In the genomic region with DNA sequence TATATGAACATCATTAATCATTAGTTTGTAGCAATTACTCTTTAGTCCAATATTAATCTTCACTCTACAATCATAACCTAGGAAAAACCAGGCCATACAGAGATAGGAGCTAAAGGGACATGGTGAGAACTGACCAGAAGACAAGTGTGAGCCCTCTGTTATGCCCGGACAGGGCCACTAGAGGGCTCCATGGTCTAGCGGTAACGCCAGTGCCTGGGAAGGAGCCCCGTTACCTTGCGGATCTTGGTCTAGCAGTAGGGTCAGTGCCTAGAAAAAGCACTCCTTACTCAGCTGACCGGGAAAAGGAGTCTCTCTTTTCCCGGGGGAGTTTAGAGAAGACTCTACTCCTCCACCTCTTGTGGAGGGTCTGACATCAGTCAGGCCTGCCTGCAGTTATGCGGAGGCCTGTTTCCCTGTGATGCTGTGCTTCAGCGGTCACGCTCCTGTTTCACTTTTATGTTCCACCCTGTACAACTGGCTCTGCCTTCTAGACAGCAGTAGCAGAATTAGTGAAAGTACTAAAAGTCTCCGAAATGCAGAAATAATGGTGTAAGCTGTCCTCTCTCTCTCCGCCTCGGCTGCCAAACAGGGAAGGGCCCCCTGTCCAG, we compare ENCODE assay signal across 8 cellular contexts. TPM values are rescaled to one million over a fixed set of nuclear protein-coding genes. Genes with fewer than 3 reads are reported as not detected.
DNase-seq lines count a peak whose midpoint lies in the region; TF ChIP-seq lines count a peak whose summit lies in the region.

No MANE protein-coding gene starts in this region.

- H3K27me3 Mint-ChIP-seq in activated T-helper 2 cell treated with anti-CD3 and anti-CD28 coated beads, Interferon-gamma antibody, Interleukin-2, Interleukin-4, amounts not matched to agents 10 μg/mL and 5 μg/mL and 100 μg/mL, durations not matched to agents 14 hours and 24 hours and 36 hours (ENCODE audit: low read depth): no peaks in the 10 kb centered on the region

- H3K9me3 Mint-ChIP-seq in activated T-helper 2 cell treated with anti-CD3 and anti-CD28 coated beads, Interferon-gamma antibody, Interleukin-2, Interleukin-4, amounts not matched to agents 10 μg/mL and 5 μg/mL and 100 μg/mL, durations not matched to agents 14 hours and 24 hours and 36 hours: no peaks in the 10 kb centered on the region

- no peak overlapping the region for H3K27ac ChIP-seq in subcutaneous abdominal adipose tissue (ENCODE audit: low read depth, low read length)

- peak overlapping the region; percentile 38 for H3K4me3 Mint-ChIP-seq in activated T-helper 2 cell treated with anti-CD3 and anti-CD28 coated beads, Interferon-gamma antibody, Interleukin-2, Interleukin-4, amounts not matched to agents 10 μg/mL and 5 μg/mL and 100 μg/mL, durations not matched to agents 14 hours and 24 hours and 36 hours (ENCODE audit: low read depth)

- intact Hi-C loops in activated T-helper 2 cell treated with anti-CD3 and anti-CD28 coated beads, Interferon-gamma antibody, Interleukin-2, Interleukin-4, amounts not matched to agents 10 μg/mL and 5 μg/mL and 100 μg/mL, durations not matched to agents 14 hours and 24 hours and 36 hours (cut with micrococcal nuclease): loop anchor here (2.0 to 5.0 kb wide), 2 partner anchors 69 to 587 kb away; no protein-coding TSS in a partner anchor

- H3K4me1 ChIP-seq in subcutaneous abdominal adipose tissue (ENCODE audit: control insufficient read depth in 5 of 5, insufficient read depth in 5 of 5, low read length in 5 of 5): peaks cover 0 to 6% (median 3%) of the 10 kb centered on the region in 5 donors

- no peaks in the 10 kb centered on the region for H3K36me3 Mint-ChIP-seq in activated T-helper 2 cell treated with anti-CD3 and anti-CD28 coated beads, Interferon-gamma antibody, Interleukin-2, Interleukin-4, amounts not matched to agents 10 μg/mL and 5 μg/mL and 100 μg/mL, durations not matched to agents 14 hours and 24 hours and 36 hours (ENCODE audit: low read depth)

- peak; percentile 89 for TF ChIP-seq CTCF in fibroblast of villous mesenchyme (IDR thresholded peaks at IDR 0.05; ENCODE audit: insufficient read depth, low read depth, low read length)

- H3K9me3 ChIP-seq in subcutaneous abdominal adipose tissue (ENCODE audit: control insufficient read depth in 5 of 5, low read length in 5 of 5): no peaks in the 10 kb centered on the region

- H3K36me3 ChIP-seq in subcutaneous abdominal adipose tissue (ENCODE audit: control insufficient read depth in 5 of 5, insufficient read depth in 5 of 5, low read length in 5 of 5): no peaks in the 10 kb centered on the region

- peaks cover 0 to 3% (median 0%) of the 10 kb centered on the region in 5 donors for H3K27me3 ChIP-seq in subcutaneous abdominal adipose tissue (ENCODE audit: control insufficient read depth in 5 of 5, insufficient read depth in 4 of 5, low read length in 5 of 5)

- peak; percentile 21 for DNase-seq in COLO829 (ENCODE audit: low spot score)
- peak in 60 of 76 experiments; percentile 4 to 79 (median 40) for DNase-seq in HUDEP-2 (lab: John Stamatoyannopoulos, UW; ENCODE audit: unreplicated experiment in 76 of 76)
- peak; percentile 70 for DNase-seq in RPMI8226
- peak; percentile 51 for DNase-seq in activated T-helper 2 cell treated with anti-CD3 and anti-CD28 coated beads, Interferon-gamma antibody, Interleukin-2, Interleukin-4, amounts not matched to agents 10 μg/mL and 5 μg/mL and 100 μg/mL, durations not matched to agents 14 hours and 24 hours and 36 hours (ENCODE audit: low spot score)
- DNase-seq in fibroblast of villous mesenchyme (ENCODE audit: low read depth): peak; percentile 61
- DNase-seq in occipital lobe (lab: John Stamatoyannopoulos, UW): peak; percentile 12
- DNase-seq in NCI-H187 (lab: John Stamatoyannopoulos, UW): no peak

- peak overlapping the region in 3 of 5 donors; percentile 26 to 68 (median 41) for H3K9ac ChIP-seq in subcutaneous abdominal adipose tissue (ENCODE audit: low read length in 5 of 5)

- H3K4me1 Mint-ChIP-seq in activated T-helper 2 cell treated with anti-CD3 and anti-CD28 coated beads, Interferon-gamma antibody, Interleukin-2, Interleukin-4, amounts not matched to agents 10 μg/mL and 5 μg/mL and 100 μg/mL, durations not matched to agents 14 hours and 24 hours and 36 hours (ENCODE audit: low read depth): peaks cover 2% of the 10 kb centered on the region

- H3K4me3 ChIP-seq in fibroblast of villous mesenchyme (ENCODE audit: low read depth, low read length) (peak overlapping the region; percentile 53), subcutaneous abdominal adipose tissue (ENCODE audit: low read depth in 1 of 5, low read length in 5 of 5) (peak overlapping the region; percentile 50 to 70 (median 55))

- no peak overlapping the region for H3K27ac Mint-ChIP-seq in activated T-helper 2 cell treated with anti-CD3 and anti-CD28 coated beads, Interferon-gamma antibody, Interleukin-2, Interleukin-4, amounts not matched to agents 10 μg/mL and 5 μg/mL and 100 μg/mL, durations not matched to agents 14 hours and 24 hours and 36 hours

RNA-seq across cellular contexts. Expression of gene OR7D4, which starts 13.8 kb away (rescaled TPM):
- not detected in 2 replicates for total RNA-seq in activated T-helper 2 cell treated with anti-CD3 and anti-CD28 coated beads, Interferon-gamma antibody, Interleukin-2, Interleukin-4, amounts not matched to agents 10 μg/mL and 5 μg/mL and 100 μg/mL, durations not matched to agents 14 hours and 24 hours and 36 hours
- total RNA-seq in fibroblast of villous mesenchyme (not detected in 2 replicates), occipital lobe (not detected)

RNA-seq across cellular contexts. Expression of gene OR7D2, which starts 26.8 kb away (rescaled TPM):
- total RNA-seq in activated T-helper 2 cell treated with anti-CD3 and anti-CD28 coated beads, Interferon-gamma antibody, Interleukin-2, Interleukin-4, amounts not matched to agents 10 μg/mL and 5 μg/mL and 100 μg/mL, durations not matched to agents 14 hours and 24 hours and 36 hours: 0.37 and 0.62 TPM in 2 replicates
- total RNA-seq in fibroblast of villous mesenchyme: 0.43 TPM in 1 of 2 replicates, not detected in the other
- not detected for total RNA-seq in occipital lobe

RNA-seq across cellular contexts. Expression of gene OR7E24, which starts 45.1 kb away (rescaled TPM):
- not detected in 2 replicates for total RNA-seq in activated T-helper 2 cell treated with anti-CD3 and anti-CD28 coated beads, Interferon-gamma antibody, Interleukin-2, Interleukin-4, amounts not matched to agents 10 μg/mL and 5 μg/mL and 100 μg/mL, durations not matched to agents 14 hours and 24 hours and 36 hours
- total RNA-seq in fibroblast of villous mesenchyme (not detected in 2 replicates), occipital lobe (not detected)

Comparison
In these comparisons a context has a peak if more than half of its experiments do, and no peak if none do; other contexts are left out.
1. DNase-seq: peak in COLO829 (single experiment), HUDEP-2 (60 of 76), RPMI8226 (single experiment), activated T-helper 2 cell treated with anti-CD3 and anti-CD28 coated beads, Interferon-gamma antibody, Interleukin-2, Interleukin-4, amounts not matched to agents 10 μg/mL and 5 μg/mL and 100 μg/mL, durations not matched to agents 14 hours and 24 hours and 36 hours (single experiment), fibroblast of villous mesenchyme (single experiment) and occipital lobe (single experiment); none in NCI-H187 (0 of 2).